Comparison of ENCODE assay signal across 1 cellular context in the genomic region with DNA sequence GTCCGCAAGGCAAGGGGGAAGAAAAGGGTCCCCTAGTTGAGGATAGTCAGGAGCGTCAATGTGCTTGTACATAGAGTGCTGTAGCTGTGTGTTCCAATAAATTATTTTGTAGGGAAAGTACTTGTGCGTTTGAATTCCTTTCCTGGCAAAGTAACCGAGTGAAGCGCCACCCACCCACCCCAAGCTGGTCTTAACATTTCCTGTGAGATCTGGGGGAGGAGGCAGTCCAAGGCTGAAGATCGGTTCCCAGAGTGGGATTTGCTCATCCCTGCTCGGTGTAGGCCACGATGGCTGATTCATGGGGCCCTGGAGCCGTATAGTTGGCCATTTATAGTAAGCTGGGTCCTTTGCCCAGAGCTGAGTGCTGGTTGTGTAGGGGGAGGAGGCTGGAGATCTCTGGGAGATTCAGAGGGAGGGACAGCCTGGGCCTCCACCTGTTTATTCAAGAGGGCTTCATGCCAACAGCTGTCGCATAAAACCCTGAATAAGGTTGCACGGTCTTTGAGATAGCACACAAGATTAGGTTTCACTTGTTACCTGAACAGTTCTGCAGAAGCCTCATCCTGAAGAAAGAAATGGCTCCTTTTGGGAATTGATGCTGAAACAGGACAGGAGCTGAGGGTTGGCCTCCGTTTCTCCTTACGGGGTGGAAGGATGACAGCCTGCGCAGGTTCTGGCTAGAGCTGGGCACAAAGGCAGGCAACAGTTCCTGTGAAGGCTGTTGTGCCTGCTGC.
TF ChIP-seq lines count a peak whose summit lies in the region.

No MANE protein-coding gene starts in this region.

TF ChIP-seq in A549, 52 proteins besides CTCF, POLR2A, EP300 and RAD21 (continued from another document):
- TF ChIP-seq, protein P1, sequence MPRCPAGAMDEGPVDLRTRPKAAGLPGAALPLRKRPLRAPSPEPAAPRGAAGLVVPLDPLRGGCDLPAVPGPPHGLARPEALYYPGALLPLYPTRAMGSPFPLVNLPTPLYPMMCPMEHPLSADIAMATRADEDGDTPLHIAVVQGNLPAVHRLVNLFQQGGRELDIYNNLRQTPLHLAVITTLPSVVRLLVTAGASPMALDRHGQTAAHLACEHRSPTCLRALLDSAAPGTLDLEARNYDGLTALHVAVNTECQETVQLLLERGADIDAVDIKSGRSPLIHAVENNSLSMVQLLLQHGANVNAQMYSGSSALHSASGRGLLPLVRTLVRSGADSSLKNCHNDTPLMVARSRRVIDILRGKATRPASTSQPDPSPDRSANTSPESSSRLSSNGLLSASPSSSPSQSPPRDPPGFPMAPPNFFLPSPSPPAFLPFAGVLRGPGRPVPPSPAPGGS (IDR thresholded peaks at IDR 0.05), result no peak; the same call in 2 of the 3 replicates
- no peak for TF ChIP-seq ESRRA (IDR thresholded peaks at IDR 0.05; ENCODE audit: borderline replicate concordance, low read length)
